Comparison of ENCODE assay signal across 35 cellular contexts in genomic region chr1:147738129-147738528, GRCh38. TPM values are rescaled to one million over a fixed set of nuclear protein-coding genes. Genes with fewer than 3 reads are reported as not detected.
"Had no signal": no experiment of that assay in that cellular context is flagged by ENCODE, and none has a peak within 500 bp of the region (broad histone marks: within the 10 kb centered on the region; RNA-seq: fewer than 3 reads in every experiment).

No MANE protein-coding gene starts in this region.

- H3K9me3 ChIP-seq: adrenal gland, body of pancreas, breast epithelium, MG63, Peyer's patch had no signal

- FAIRE-seq: astrocyte had no signal

- H3K36me3 ChIP-seq: adrenal gland, breast epithelium, MG63, Peyer's patch had no signal

- DNase-seq: activated B cell treated with CpG ODN at 0.5 μM for 24 hours; activated CD4-positive, alpha-beta memory T cell treated with anti-CD3 and anti-CD28 coated beads for 36 hours; activated CD4-positive, alpha-beta T cell treated with anti-CD3 and anti-CD28 coated beads for 4 hours; activated CD4-positive, alpha-beta T cell treated with anti-CD3 and anti-CD28 coated beads, Interleukin-2, amount 50 U/mL, for 1 hour; activated CD4-positive, CD25-positive, alpha-beta regulatory T cell treated with anti-CD3 and anti-CD28 coated beads, Interleukin-2, amount 50 U/mL, for 72 hours; activated CD8-positive, alpha-beta memory T cell treated with anti-CD3 and anti-CD28 coated beads, Interleukin-2, amount 50 U/mL, for 4 hours; activated gamma-delta T cell treated with Interleukin-2 at 50 U/mL for 16 hours; activated naive CD4-positive, alpha-beta T cell treated with anti-CD3 and anti-CD28 coated beads for 36 hours; activated T-cell treated with anti-CD3 and anti-CD28 coated beads for 4 hours; activated T-cell treated with anti-CD3 and anti-CD28 coated beads, Interleukin-2, amount 50 U/mL, for 4 hours; adrenal gland; body of pancreas; Kasumi-1; KG1; MG63; NCI-H1048; NCI-H1436 treated with DMSO at 0.1 percent for 48 hours; NCI-H1694 treated with DMSO at 0.1 percent for 48 hours; NCI-H2029; NCI-H510A; NCI-H526; NCI-H748 treated with DMSO at 0.1 percent for 48 hours; NK-92 treated with Interleukin-12 subunit alpha and Interleukin-12 subunit beta, amount 100 ng/mL, for 24 hours; PC-3; Peyer's patch; RPMI8226; SW 1271; T-helper 1 cell; T-helper 2 cell; T-helper 9 cell had no signal

- ATAC-seq: activated naive CD4-positive, alpha-beta T cell treated with anti-CD3 and anti-CD28 coated beads, Interleukin-2, amount 50 U/mL, for 72 hours; activated T-cell treated with anti-CD3 and anti-CD28 coated beads, Interleukin-2, amount 50 U/mL, for 4 hours; body of pancreas; PC-3 had no signal

- H3K27me3 ChIP-seq: adrenal gland, body of pancreas, breast epithelium, MG63, Peyer's patch had no signal

- H3K27ac ChIP-seq: adrenal gland, body of pancreas, breast epithelium, Peyer's patch, VCaP had no signal

- H3K4me3 ChIP-seq: adrenal gland, body of pancreas, breast epithelium, MG63, Peyer's patch had no signal

- H3K4me1 ChIP-seq: adrenal gland, breast epithelium, Peyer's patch had no signal

RNA-seq across cellular contexts. Expression of gene GJA5, which starts 22.3 kb away (rescaled TPM):
- total RNA-seq: activated B cell treated with CpG ODN at 0.5 μM for 24 hours; activated CD4-positive, alpha-beta memory T cell treated with anti-CD3 and anti-CD28 coated beads for 36 hours; activated naive CD4-positive, alpha-beta T cell treated with anti-CD3 and anti-CD28 coated beads for 36 hours; activated naive CD4-positive, alpha-beta T cell treated with anti-CD3 and anti-CD28 coated beads, Interleukin-2, amount 50 U/mL, for 72 hours; activated T-cell treated with anti-CD3 and anti-CD28 coated beads, Interleukin-2, amount 50 U/mL, for 4 hours; activated T-helper 1 cell treated with anti-CD3 and anti-CD28 coated beads, Interleukin-12 subunit alpha, Interleukin-12 subunit beta, Interleukin-2, Interleukin-4 antibody, amounts not matched to agents 30 ng/mL and 10 ng/mL and 1 ng/mL, durations not matched to agents 14 hours and 24 hours and 36 hours had no signal
